Comparison of ENCODE assay signal across 10 cellular contexts in the genomic region with DNA sequence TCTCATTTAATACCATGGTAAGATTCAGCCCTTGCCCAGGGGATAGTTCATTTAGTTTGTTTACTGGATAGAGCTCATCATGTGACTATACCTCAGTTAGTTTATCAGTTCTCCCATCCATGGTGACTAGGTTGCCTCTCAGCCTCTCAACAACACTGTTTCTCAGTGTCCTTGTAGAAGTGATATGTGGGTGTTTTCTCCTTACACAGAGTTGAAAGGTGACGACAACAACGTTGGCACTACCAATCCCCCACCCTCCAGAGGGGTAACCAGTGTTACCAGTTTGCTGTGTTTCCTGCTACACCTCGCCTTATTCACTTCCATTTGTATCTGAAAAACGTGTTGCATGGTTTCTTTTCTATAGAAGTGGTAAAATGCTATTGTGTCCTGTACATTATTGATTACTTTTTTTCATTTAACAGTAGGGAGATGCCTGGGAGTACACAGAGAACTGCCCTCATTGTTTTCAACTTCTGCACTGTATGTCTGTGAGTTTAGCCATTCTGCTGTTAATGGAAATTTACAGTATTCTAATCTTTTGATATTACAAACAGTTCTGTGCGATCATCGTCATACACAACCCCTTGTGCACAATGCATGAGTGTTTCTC. TPM values are rescaled to one million over a fixed set of nuclear protein-coding genes. Genes with fewer than 3 reads are reported as not detected.
DNase-seq lines count a peak whose midpoint lies in the region; ATAC-seq and TF ChIP-seq lines count a peak whose summit lies in the region.
"Had no signal": no experiment of that assay in that cellular context is flagged by ENCODE, and none has a peak within 500 bp of the region (broad histone marks: within the 10 kb centered on the region; RNA-seq: fewer than 3 reads in every experiment).

No MANE protein-coding gene starts in this region.

- intact Hi-C loops in dorsolateral prefrontal cortex (cut with DNase I), result no loop called here

- no peak for TF ChIP-seq CTCF in dorsolateral prefrontal cortex (IDR thresholded peaks at IDR 0.05 in 54 of 56, conservative IDR thresholded peaks at IDR 0.05 in 2 of 56; ENCODE audit: low read depth in 1 of 56, partially characterized antibody in 56 of 56)

- peak; percentile 2 for DNase-seq in AG08396 (ENCODE audit: low spot score)
- DNase-seq in NCI-H69 (lab: John Stamatoyannopoulos, UW), result peak; percentile 52
- peak in 1 of 10 donors; percentile 0 for DNase-seq in dorsolateral prefrontal cortex
- DNase-seq in myocyte (ENCODE audit: low read depth), result peak; percentile 46
- DNase-seq in HuH-7 (ENCODE audit: low spot score), result no peak
- DNase-seq in NCI-H226, result no peak
- DNase-seq: amygdala had no signal

- ATAC-seq in HG03175 (IDR thresholded peaks at IDR 0.05; ENCODE audit: unreplicated experiment) (no peak), GM21390 (IDR thresholded peaks at IDR 0.05; ENCODE audit: unreplicated experiment) (no peak)

- peak overlapping the region in 12 of 59 donors; percentile 0 to 30 (median 10) for H3K4me3 ChIP-seq in dorsolateral prefrontal cortex
- H3K4me3 ChIP-seq: SJSA1 had no signal

- H3K27me3 ChIP-seq in dorsolateral prefrontal cortex, result no peaks in the 10 kb centered on the region
- H3K27me3 ChIP-seq: SJSA1 had no signal

- H3K27ac ChIP-seq in dorsolateral prefrontal cortex, result peak overlapping the region in 42 of 59 donors; percentile 4 to 100 (median 46)
- H3K27ac ChIP-seq: SJSA1 had no signal

RNA-seq across cellular contexts. Expression of a gene that starts 11.6 kb away (rescaled TPM):
- total RNA-seq in dorsolateral prefrontal cortex (1,000 to 10,000 TPM in 5 of 120 experiments, 100 to 1,000 TPM in 115; 106 to 1,508 (median 405) TPM), myocyte (109 and 172 TPM in 2 replicates)
- polyA plus RNA-seq in myocyte (2012), result 542 TPM

RNA-seq across cellular contexts. Expression of a gene that starts 47.7 kb away (rescaled TPM):
- total RNA-seq in dorsolateral prefrontal cortex, result 10 to 100 TPM; 14.1 to 50.3 (median 21.7) TPM
- 36.2 and 49.1 TPM in 2 replicates for total RNA-seq in myocyte
- 18.2 TPM for polyA plus RNA-seq in myocyte (2012)

RNA-seq across cellular contexts. Expression of a gene that starts 51.7 kb away (rescaled TPM):
- total RNA-seq in dorsolateral prefrontal cortex (10 to 100 TPM in 51 of 120 experiments, 1 to 10 TPM in 69; 3.6 to 18.2 (median 9.0) TPM), myocyte (2.9 and 4.6 TPM in 2 replicates)
- 5.7 TPM for polyA plus RNA-seq in myocyte (2012)

Comparison
In these comparisons a context has a peak if more than half of its experiments do, and no peak if none do; other contexts are left out.
1. DNase-seq: peak in AG08396 (single experiment), NCI-H69 (single experiment) and myocyte (single experiment); none in HuH-7 (single experiment) and NCI-H226 (single experiment).